1 cellular context compared by ENCODE assay signal in genomic region chr3:190671658-190672057, GRCh38.
TF ChIP-seq lines count a peak whose summit lies in the region.

No MANE protein-coding gene starts in this region.

TF ChIP-seq in SK-N-SH, 30 proteins besides CTCF, POLR2A, EP300 and RAD21 (continued from another document):
- TF ChIP-seq REST (IDR thresholded peaks at IDR 0.05; ENCODE audit: low read depth, low read length) (no peak), TAF1 (IDR thresholded peaks at IDR 0.05; ENCODE audit: borderline replicate concordance, low read depth, low read length) (no peak), TEAD4 (IDR thresholded peaks at IDR 0.05; ENCODE audit: borderline replicate concordance, insufficient read depth) (peak; percentile 47; the same call in 1 of the 2 replicates), IRF3 (IDR thresholded peaks at IDR 0.05; ENCODE audit: low read depth, low read length) (no peak), POLR2AphosphoS5 (IDR thresholded peaks at IDR 0.05; ENCODE audit: low read depth, low read length) (no peak), ELF1 (IDR thresholded peaks at IDR 0.05) (no peak), NRF1 (IDR thresholded peaks at IDR 0.05; ENCODE audit: low read depth, low read length) (no peak), USF1 (IDR thresholded peaks at IDR 0.05; ENCODE audit: borderline replicate concordance, low read depth) (no peak)
